1 cellular context compared by ENCODE assay signal in genomic region chr14:64213079-64213478, GRCh38.
TF ChIP-seq lines count a peak whose summit lies in the region.

No MANE protein-coding gene starts in this region.

TF ChIP-seq in IMR-90, 13 proteins besides CTCF, POLR2A, EP300 and RAD21 (continued from another document):
- no peak for TF ChIP-seq MXI1 (IDR thresholded peaks at IDR 0.05; ENCODE audit: borderline replicate concordance, low read depth, low read length)
- no peak for TF ChIP-seq MAZ (IDR thresholded peaks at IDR 0.05; ENCODE audit: borderline replicate concordance, low read depth, low read length)
- TF ChIP-seq, protein P1, sequence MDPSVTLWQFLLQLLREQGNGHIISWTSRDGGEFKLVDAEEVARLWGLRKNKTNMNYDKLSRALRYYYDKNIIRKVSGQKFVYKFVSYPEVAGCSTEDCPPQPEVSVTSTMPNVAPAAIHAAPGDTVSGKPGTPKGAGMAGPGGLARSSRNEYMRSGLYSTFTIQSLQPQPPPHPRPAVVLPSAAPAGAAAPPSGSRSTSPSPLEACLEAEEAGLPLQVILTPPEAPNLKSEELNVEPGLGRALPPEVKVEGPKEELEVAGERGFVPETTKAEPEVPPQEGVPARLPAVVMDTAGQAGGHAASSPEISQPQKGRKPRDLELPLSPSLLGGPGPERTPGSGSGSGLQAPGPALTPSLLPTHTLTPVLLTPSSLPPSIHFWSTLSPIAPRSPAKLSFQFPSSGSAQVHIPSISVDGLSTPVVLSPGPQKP (IDR thresholded peaks at IDR 0.05; ENCODE audit: borderline replicate concordance, low read depth, low read length): no peak
- TF ChIP-seq NFE2L2 (IDR thresholded peaks at IDR 0.05; ENCODE audit: low read depth, low read length): no peak
- TF ChIP-seq RCOR1 (IDR thresholded peaks at IDR 0.05; ENCODE audit: insufficient replicate concordance, low read length): no peak
- TF ChIP-seq, protein P2, sequence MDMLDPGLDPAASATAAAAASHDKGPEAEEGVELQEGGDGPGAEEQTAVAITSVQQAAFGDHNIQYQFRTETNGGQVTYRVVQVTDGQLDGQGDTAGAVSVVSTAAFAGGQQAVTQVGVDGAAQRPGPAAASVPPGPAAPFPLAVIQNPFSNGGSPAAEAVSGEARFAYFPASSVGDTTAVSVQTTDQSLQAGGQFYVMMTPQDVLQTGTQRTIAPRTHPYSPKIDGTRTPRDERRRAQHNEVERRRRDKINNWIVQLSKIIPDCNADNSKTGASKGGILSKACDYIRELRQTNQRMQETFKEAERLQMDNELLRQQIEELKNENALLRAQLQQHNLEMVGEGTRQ (IDR thresholded peaks at IDR 0.05; ENCODE audit: low read depth, low read length): no peak
- TF ChIP-seq SMC3 (IDR thresholded peaks at IDR 0.05; ENCODE audit: low read depth, low read length): no peak
